Comparison of ENCODE assay signal across 1 cellular context in the genomic region with DNA sequence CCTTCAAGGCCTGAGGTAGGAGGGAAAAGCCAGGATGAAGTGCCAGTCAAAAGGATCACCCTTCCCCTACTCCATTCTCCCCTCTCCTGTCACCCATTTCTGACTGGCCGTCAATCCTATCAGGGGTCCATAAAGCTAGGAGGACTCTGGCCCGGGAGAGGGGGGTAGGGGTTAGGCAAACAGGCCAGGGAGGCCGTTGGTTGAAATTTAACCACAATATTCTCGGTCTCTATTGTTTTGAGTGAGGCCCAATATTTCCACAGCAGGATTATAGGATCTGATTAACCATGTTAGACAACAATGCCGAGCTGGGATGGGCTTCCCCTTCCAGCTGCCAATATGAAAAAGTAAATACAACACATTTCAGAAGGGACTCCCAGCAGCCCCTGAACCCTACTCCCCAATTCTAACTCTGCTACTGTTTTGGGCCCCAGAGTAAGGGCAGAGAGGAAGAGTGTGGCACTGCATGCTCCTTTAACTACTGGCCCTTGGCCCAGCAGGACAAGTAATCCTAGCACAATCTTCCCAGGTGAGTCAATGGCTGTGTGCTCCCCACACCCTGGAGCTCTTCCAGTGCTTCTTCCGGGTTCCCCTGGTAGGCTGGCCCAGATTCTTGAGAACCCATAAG.
TF ChIP-seq lines count a peak whose summit lies in the region.

No MANE protein-coding gene starts in this region.

TF ChIP-seq in HepG2, 621 proteins besides CTCF, POLR2A, EP300 and RAD21 (continued from another document and continues in another):
- TF ChIP-seq, protein P1, sequence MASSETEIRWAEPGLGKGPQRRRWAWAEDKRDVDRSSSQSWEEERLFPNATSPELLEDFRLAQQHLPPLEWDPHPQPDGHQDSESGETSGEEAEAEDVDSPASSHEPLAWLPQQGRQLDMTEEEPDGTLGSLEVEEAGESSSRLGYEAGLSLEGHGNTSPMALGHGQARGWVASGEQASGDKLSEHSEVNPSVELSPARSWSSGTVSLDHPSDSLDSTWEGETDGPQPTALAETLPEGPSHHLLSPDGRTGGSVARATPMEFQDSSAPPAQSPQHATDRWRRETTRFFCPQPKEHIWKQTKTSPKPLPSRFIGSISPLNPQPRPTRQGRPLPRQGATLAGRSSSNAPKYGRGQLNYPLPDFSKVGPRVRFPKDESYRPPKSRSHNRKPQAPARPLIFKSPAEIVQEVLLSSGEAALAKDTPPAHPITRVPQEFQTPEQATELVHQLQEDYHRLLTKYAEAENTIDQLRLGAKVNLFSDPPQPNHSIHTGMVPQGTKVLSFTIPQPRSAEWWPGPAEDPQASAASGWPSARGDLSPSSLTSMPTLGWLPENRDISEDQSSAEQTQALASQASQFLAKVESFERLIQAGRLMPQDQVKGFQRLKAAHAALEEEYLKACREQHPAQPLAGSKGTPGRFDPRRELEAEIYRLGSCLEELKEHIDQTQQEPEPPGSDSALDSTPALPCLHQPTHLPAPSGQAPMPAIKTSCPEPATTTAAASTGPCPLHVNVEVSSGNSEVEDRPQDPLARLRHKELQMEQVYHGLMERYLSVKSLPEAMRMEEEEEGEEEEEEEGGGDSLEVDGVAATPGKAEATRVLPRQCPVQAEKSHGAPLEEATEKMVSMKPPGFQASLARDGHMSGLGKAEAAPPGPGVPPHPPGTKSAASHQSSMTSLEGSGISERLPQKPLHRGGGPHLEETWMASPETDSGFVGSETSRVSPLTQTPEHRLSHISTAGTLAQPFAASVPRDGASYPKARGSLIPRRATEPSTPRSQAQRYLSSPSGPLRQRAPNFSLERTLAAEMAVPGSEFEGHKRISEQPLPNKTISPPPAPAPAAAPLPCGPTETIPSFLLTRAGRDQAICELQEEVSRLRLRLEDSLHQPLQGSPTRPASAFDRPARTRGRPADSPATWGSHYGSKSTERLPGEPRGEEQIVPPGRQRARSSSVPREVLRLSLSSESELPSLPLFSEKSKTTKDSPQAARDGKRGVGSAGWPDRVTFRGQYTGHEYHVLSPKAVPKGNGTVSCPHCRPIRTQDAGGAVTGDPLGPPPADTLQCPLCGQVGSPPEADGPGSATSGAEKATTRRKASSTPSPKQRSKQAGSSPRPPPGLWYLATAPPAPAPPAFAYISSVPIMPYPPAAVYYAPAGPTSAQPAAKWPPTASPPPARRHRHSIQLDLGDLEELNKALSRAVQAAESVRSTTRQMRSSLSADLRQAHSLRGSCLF (CRISPR knock-in tag; IDR thresholded peaks at IDR 0.05; ENCODE audit: borderline replicate concordance): no peak
- TF ChIP-seq ZFP82 (CRISPR knock-in tag; IDR thresholded peaks at IDR 0.05; ENCODE audit: borderline replicate concordance) (no peak), ZMYM4 (CRISPR knock-in tag; IDR thresholded peaks at IDR 0.05) (no peak; the same call in none of the 2 replicates), EED (CRISPR knock-in tag; IDR thresholded peaks at IDR 0.05) (no peak), ISL2 (CRISPR knock-in tag; IDR thresholded peaks at IDR 0.05) (peak; percentile 72; the same call in 1 of the 2 replicates), NCOR1 (IDR thresholded peaks at IDR 0.05; ENCODE audit: borderline replicate concordance, low read length) (peak; percentile 82; the same call in 1 of the 2 replicates), ZFP41 (CRISPR knock-in tag; IDR thresholded peaks at IDR 0.05; ENCODE audit: borderline replicate concordance) (no peak), RBM22 (optimal IDR thresholded peaks at IDR 0.05; ENCODE audit: low read length) (peak; percentile 69), SMYD3 (CRISPR knock-in tag; IDR thresholded peaks at IDR 0.05) (peak; percentile 95), MLLT10 (CRISPR knock-in tag; IDR thresholded peaks at IDR 0.05) (no peak), CREB1 (IDR thresholded peaks at IDR 0.05) (no peak), CREB1 (CRISPR knock-in tag; IDR thresholded peaks at IDR 0.05) (peak; percentile 51), SKIL (CRISPR knock-in tag; IDR thresholded peaks at IDR 0.05; ENCODE audit: borderline replicate concordance) (peak; percentile 38; the same call in 1 of the 2 replicates), ZEB1 (IDR thresholded peaks at IDR 0.05; ENCODE audit: insufficient replicate concordance, low read depth) (peak; percentile 71), ZNF878 (CRISPR knock-in tag; IDR thresholded peaks at IDR 0.05) (no peak), ZSCAN30 (CRISPR knock-in tag; IDR thresholded peaks at IDR 0.05) (no peak), ZKSCAN1 (IDR thresholded peaks at IDR 0.05; ENCODE audit: low read length) (no peak), CBX2 (IDR thresholded peaks at IDR 0.05; ENCODE audit: low read depth, low read length) (no peak), CBX2 (CRISPR knock-in tag; IDR thresholded peaks at IDR 0.05; ENCODE audit: low read depth) (no peak), NRL (CRISPR knock-in tag; IDR thresholded peaks at IDR 0.05; ENCODE audit: borderline replicate concordance) (no peak), ZNF138 (CRISPR knock-in tag; IDR thresholded peaks at IDR 0.05; ENCODE audit: low read depth) (no peak), PITX1 (CRISPR knock-in tag; IDR thresholded peaks at IDR 0.05) (peak; percentile 97), ZSCAN21 (CRISPR knock-in tag; IDR thresholded peaks at IDR 0.05; ENCODE audit: borderline replicate concordance) (no peak), SP2 (CRISPR knock-in tag; IDR thresholded peaks at IDR 0.05) (no peak), ARNTL (CRISPR knock-in tag; IDR thresholded peaks at IDR 0.05) (peak; percentile 46; the same call in 1 of the 2 replicates), PAF1 (CRISPR knock-in tag; IDR thresholded peaks at IDR 0.05) (no peak), AGO1 (IDR thresholded peaks at IDR 0.05; ENCODE audit: low read depth, low read length, poor library complexity, severe bottlenecking) (no peak), HINFP (CRISPR knock-in tag; IDR thresholded peaks at IDR 0.05; ENCODE audit: low read depth) (0 out of 2 replicates have a peak, but pooled peaks have one; percentile 63), ESRRA (CRISPR knock-in tag; IDR thresholded peaks at IDR 0.05; ENCODE audit: low read depth) (no peak; the same call in 1 of the 2 replicates)
- TF ChIP-seq, protein P2, sequence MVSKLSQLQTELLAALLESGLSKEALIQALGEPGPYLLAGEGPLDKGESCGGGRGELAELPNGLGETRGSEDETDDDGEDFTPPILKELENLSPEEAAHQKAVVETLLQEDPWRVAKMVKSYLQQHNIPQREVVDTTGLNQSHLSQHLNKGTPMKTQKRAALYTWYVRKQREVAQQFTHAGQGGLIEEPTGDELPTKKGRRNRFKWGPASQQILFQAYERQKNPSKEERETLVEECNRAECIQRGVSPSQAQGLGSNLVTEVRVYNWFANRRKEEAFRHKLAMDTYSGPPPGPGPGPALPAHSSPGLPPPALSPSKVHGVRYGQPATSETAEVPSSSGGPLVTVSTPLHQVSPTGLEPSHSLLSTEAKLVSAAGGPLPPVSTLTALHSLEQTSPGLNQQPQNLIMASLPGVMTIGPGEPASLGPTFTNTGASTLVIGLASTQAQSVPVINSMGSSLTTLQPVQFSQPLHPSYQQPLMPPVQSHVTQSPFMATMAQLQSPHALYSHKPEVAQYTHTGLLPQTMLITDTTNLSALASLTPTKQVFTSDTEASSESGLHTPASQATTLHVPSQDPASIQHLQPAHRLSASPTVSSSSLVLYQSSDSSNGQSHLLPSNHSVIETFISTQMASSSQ (IDR thresholded peaks at IDR 0.05; ENCODE audit: low read depth): peak; percentile 100
- TF ChIP-seq, protein P2 (CRISPR knock-in tag; IDR thresholded peaks at IDR 0.05; ENCODE audit: borderline replicate concordance): peak; percentile 99
- TF ChIP-seq, protein P3, sequence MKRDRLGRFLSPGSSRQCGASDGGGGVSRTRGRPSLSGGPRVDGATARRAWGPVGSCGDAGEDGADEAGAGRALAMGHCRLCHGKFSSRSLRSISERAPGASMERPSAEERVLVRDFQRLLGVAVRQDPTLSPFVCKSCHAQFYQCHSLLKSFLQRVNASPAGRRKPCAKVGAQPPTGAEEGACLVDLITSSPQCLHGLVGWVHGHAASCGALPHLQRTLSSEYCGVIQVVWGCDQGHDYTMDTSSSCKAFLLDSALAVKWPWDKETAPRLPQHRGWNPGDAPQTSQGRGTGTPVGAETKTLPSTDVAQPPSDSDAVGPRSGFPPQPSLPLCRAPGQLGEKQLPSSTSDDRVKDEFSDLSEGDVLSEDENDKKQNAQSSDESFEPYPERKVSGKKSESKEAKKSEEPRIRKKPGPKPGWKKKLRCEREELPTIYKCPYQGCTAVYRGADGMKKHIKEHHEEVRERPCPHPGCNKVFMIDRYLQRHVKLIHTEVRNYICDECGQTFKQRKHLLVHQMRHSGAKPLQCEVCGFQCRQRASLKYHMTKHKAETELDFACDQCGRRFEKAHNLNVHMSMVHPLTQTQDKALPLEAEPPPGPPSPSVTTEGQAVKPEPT (CRISPR knock-in tag; IDR thresholded peaks at IDR 0.05; ENCODE audit: low read depth): peak; percentile 77; the same call in 1 of the 2 replicates
- TF ChIP-seq, protein P4, sequence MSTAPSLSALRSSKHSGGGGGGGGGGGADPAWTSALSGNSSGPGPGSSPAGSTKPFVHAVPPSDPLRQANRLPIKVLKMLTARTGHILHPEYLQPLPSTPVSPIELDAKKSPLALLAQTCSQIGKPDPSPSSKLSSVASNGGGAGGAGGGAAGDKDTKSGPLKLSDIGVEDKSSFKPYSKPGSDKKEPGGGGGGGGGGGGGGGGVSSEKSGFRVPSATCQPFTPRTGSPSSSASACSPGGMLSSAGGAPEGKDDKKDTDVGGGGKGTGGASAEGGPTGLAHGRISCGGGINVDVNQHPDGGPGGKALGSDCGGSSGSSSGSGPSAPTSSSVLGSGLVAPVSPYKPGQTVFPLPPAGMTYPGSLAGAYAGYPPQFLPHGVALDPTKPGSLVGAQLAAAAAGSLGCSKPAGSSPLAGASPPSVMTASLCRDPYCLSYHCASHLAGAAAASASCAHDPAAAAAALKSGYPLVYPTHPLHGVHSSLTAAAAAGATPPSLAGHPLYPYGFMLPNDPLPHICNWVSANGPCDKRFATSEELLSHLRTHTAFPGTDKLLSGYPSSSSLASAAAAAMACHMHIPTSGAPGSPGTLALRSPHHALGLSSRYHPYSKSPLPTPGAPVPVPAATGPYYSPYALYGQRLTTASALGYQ (CRISPR knock-in tag; IDR thresholded peaks at IDR 0.05): peak; percentile 98
- TF ChIP-seq, protein P5, sequence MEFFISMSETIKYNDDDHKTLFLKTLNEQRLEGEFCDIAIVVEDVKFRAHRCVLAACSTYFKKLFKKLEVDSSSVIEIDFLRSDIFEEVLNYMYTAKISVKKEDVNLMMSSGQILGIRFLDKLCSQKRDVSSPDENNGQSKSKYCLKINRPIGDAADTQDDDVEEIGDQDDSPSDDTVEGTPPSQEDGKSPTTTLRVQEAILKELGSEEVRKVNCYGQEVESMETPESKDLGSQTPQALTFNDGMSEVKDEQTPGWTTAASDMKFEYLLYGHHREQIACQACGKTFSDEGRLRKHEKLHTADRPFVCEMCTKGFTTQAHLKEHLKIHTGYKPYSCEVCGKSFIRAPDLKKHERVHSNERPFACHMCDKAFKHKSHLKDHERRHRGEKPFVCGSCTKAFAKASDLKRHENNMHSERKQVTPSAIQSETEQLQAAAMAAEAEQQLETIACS (CRISPR knock-in tag; IDR thresholded peaks at IDR 0.05): no peak
- TF ChIP-seq, protein P6, sequence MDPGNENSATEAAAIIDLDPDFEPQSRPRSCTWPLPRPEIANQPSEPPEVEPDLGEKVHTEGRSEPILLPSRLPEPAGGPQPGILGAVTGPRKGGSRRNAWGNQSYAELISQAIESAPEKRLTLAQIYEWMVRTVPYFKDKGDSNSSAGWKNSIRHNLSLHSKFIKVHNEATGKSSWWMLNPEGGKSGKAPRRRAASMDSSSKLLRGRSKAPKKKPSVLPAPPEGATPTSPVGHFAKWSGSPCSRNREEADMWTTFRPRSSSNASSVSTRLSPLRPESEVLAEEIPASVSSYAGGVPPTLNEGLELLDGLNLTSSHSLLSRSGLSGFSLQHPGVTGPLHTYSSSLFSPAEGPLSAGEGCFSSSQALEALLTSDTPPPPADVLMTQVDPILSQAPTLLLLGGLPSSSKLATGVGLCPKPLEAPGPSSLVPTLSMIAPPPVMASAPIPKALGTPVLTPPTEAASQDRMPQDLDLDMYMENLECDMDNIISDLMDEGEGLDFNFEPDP (CRISPR knock-in tag; conservative IDR thresholded peaks at IDR 0.05): no peak
